ENCODE assay signal across 32 cellular contexts in genomic region chr16:5595849-5596248, GRCh38.
"Had no signal": no experiment of that assay in that cellular context is flagged by ENCODE, and none has a peak within 500 bp of the region (broad histone marks: within the 10 kb centered on the region; RNA-seq: fewer than 3 reads in every experiment).

No MANE protein-coding gene starts in this region.

- FAIRE-seq: astrocyte, bronchial epithelial cell, colon had no signal

- ATAC-seq: activated naive CD4-positive, alpha-beta T cell treated with anti-CD3 and anti-CD28 coated beads, Interleukin-2, amount 50 U/mL, for 72 hours; activated naive CD8-positive, alpha-beta T cell treated with anti-CD3 and anti-CD28 coated beads, Interleukin-2, amount 50 U/mL, for 24 hours; activated T-cell treated with anti-CD3 and anti-CD28 coated beads, Interleukin-2, amount 50 U/mL, for 4 hours; activated T-cell treated with anti-CD3 and anti-CD28 coated beads, Interleukin-2, amount 50 U/mL, for 72 hours; activated T-helper 17 cell treated with anti-CD3 and anti-CD28 coated beads, Interleukin-2, amount 50 U/mL, for 72 hours; body of pancreas had no signal

- H3K36me3 ChIP-seq: adrenal gland, ascending aorta, brain microvascular endothelial cell, breast epithelium, cardiac muscle cell had no signal

- H3K9me3 ChIP-seq: adrenal gland, ascending aorta, body of pancreas had no signal

- H3K27ac ChIP-seq: adrenal gland, ascending aorta, body of pancreas, brain microvascular endothelial cell, breast epithelium, cardiac muscle cell had no signal

- H3K4me3 ChIP-seq: adrenal gland, ascending aorta, body of pancreas, breast epithelium, cardiac muscle cell had no signal

- DNase-seq: activated effector memory CD4-positive, alpha-beta T cell treated with anti-CD3 and anti-CD28 coated beads, Interleukin-2, amount 50 U/mL, for 16 hours; activated effector memory CD4-positive, alpha-beta T cell treated with Interleukin-2 at 50 U/mL for 16 hours; activated gamma-delta T cell; activated gamma-delta T cell treated with Interleukin-2 at 50 U/mL for 16 hours; activated naive CD4-positive, alpha-beta T cell; activated naive CD4-positive, alpha-beta T cell treated with anti-CD3 and anti-CD28 coated beads for 36 hours; activated naive CD4-positive, alpha-beta T cell treated with anti-CD3 and anti-CD28 coated beads, Interleukin-2, amount 10 ng/mL, durations not matched to agents 7 days and 5 days; activated naive CD4-positive, alpha-beta T cell treated with anti-CD3 and anti-CD28 coated beads, Interleukin-2, amount 50 U/mL, for 16 hours; activated naive CD4-positive, alpha-beta T cell treated with Interleukin-2 at 50 U/mL for 16 hours; activated naive CD8-positive, alpha-beta T cell treated with anti-CD3 and anti-CD28 coated beads for 36 hours; activated naive CD8-positive, alpha-beta T cell treated with anti-CD3 and anti-CD28 coated beads, Interleukin-2, amount 10 ng/mL, durations not matched to agents 7 days and 5 days; activated naive CD8-positive, alpha-beta T cell treated with anti-CD3 and anti-CD28 coated beads, Interleukin-2, amount 50 U/mL, for 24 hours; activated T-cell treated with anti-CD3 and anti-CD28 coated beads, Interleukin-2, amount 50 U/mL, for 4 hours; activated T-cell treated with anti-CD3 and anti-CD28 coated beads, Interleukin-2, amount 50 U/mL, for 48 hours; activated T-cell treated with anti-CD3 and anti-CD28 coated beads, Interleukin-2, amount 50 U/mL, for 72 hours; adrenal gland; amniotic stem cell; amygdala; anterior cingulate cortex; body of pancreas; brain microvascular endothelial cell; caudate nucleus; central memory CD4-positive, alpha-beta T cell; cerebellar nuclear complex had no signal

- H3K4me1 ChIP-seq: adrenal gland, ascending aorta, body of pancreas, breast epithelium had no signal

- H3K27me3 ChIP-seq: adrenal gland, ascending aorta, body of pancreas, brain microvascular endothelial cell, breast epithelium, cardiac muscle cell had no signal
